13 cellular contexts compared by ENCODE assay signal in the genomic region with DNA sequence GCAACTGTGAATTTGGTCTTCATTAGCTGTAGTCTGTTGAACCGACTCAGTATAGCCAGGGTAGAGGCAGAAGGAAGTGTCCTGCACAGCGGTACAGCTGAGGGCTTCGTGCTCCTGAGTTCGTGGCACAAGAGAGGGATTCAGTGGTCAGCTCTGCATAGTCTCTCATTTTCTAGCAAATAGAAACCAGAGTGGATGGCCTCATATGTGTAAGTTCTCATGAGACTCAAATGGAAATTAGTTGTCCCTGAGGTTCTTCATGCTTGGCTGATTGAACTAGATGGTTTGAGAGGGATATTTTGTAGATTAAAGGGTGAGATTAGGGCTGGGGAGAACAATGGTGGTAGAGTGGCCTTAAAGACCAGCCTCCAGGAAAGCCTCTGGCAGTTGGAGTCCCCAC.
DNase-seq lines count a peak whose midpoint lies in the region; ATAC-seq and TF ChIP-seq lines count a peak whose summit lies in the region.
"Had no signal": no experiment of that assay in that cellular context is flagged by ENCODE, and none has a peak within 500 bp of the region (broad histone marks: within the 10 kb centered on the region; RNA-seq: fewer than 3 reads in every experiment).

No MANE protein-coding gene starts in this region.

- H3K4me3 Mint-ChIP-seq in nephron progenitor cell = no peak overlapping the region

- peaks cover 24% of the 10 kb centered on the region for H3K4me1 Mint-ChIP-seq in nephron progenitor cell

- ATAC-seq in GM18508 (IDR thresholded peaks at IDR 0.05; ENCODE audit: insufficient read depth, unreplicated experiment) (peak; percentile 43), GM21526 (IDR thresholded peaks at IDR 0.05; ENCODE audit: low FRiP score, unreplicated experiment) (peak; percentile 44), HG03175 (IDR thresholded peaks at IDR 0.05; ENCODE audit: unreplicated experiment) (peak; percentile 48), GM19467 (IDR thresholded peaks at IDR 0.05; ENCODE audit: unreplicated experiment) (no peak)
- ATAC-seq: left colon had no signal

- no peak for TF ChIP-seq CTCF in nephron progenitor cell (IDR thresholded peaks at IDR 0.05)

- H3K27me3 Mint-ChIP-seq in nephron progenitor cell (ENCODE audit: low read depth, poor library complexity) = no peaks in the 10 kb centered on the region

- H3K27ac Mint-ChIP-seq in nephron progenitor cell = peak overlapping the region; percentile 14

- H3K9me3 Mint-ChIP-seq in nephron progenitor cell = peaks cover 12% of the 10 kb centered on the region

- DNase-seq in nephron progenitor cell (no peak), KG1 (lab: John Stamatoyannopoulos, UW) (no peak), NCI-H1092 (lab: John Stamatoyannopoulos, UW) (no peak), COLO829 (ENCODE audit: low spot score) (no peak)
- DNase-seq: DMS 273 treated with DMSO at 0.1 percent for 48 hours, H7, left colon, SW 1271, uterus had no signal

- H3K36me3 Mint-ChIP-seq in nephron progenitor cell (ENCODE audit: low read depth) = peaks cover 56% of the 10 kb centered on the region
